23 cellular contexts compared by ENCODE assay signal in the genomic region with DNA sequence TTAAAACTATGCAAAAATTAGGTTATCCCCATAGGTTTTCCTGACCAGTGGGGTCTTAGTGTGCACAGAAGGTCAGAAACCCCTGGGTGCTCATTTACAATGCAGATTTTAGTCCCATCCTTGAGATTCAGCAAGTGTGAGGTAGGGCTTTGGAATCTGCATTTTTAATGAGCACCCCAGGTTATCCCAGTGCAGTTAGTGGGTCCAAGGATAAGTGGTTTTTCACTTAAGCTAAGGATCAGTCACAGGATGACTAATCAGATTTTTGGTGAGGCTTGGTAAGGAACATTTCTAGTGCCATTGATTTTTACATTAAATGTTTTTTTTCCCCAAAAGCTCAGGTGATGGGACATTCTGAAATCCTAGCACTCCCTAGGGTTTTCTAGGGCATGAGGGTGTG.
"Had no signal": no experiment of that assay in that cellular context is flagged by ENCODE, and none has a peak within 500 bp of the region (broad histone marks: within the 10 kb centered on the region; RNA-seq: fewer than 3 reads in every experiment).

No MANE protein-coding gene starts in this region.

- DNase-seq: activated CD4-positive, alpha-beta T cell treated with anti-CD3 and anti-CD28 coated beads for 36 hours; activated CD4-positive, alpha-beta T cell treated with anti-CD3 and anti-CD28 coated beads, Interleukin-2, amount 50 U/mL, for 4 hours; activated effector memory CD4-positive, alpha-beta T cell treated with Interleukin-2 at 50 U/mL for 16 hours; activated naive CD4-positive, alpha-beta T cell treated with anti-CD3 and anti-CD28 coated beads for 36 hours; activated naive CD8-positive, alpha-beta T cell treated with anti-CD3 and anti-CD28 coated beads, Interleukin-2, amount 50 U/mL, for 24 hours; activated T-cell treated with anti-CD3 and anti-CD28 coated beads, Interleukin-2, amount 50 U/mL, for 48 hours; heart left ventricle; immature natural killer cell; lower lobe of right lung; naive thymus-derived CD4-positive, alpha-beta T cell; occipital lobe; posterior cingulate gyrus; small intestine; stimulated activated CD4-positive, alpha-beta T cell treated with anti-CD3 and anti-CD28 coated beads, Interleukin-2, amount 100 ng/mL, for 24 hours; stomach; transverse colon had no signal

- FAIRE-seq: small intestine, TTC549, urothelium cell line had no signal

- H3K36me3 ChIP-seq: cardiac muscle cell, heart left ventricle, lower lobe of right lung, stomach, transverse colon had no signal

- H3K4me3 ChIP-seq: cardiac muscle cell, heart left ventricle, lower lobe of right lung, stomach, transverse colon had no signal

- H3K27ac ChIP-seq: cardiac muscle cell, epithelial cell of prostate, heart left ventricle, lower lobe of right lung, stomach, transverse colon had no signal

- ATAC-seq: activated CD4-positive, alpha-beta T cell treated with anti-CD3 and anti-CD28 coated beads for 36 hours; activated naive CD8-positive, alpha-beta T cell treated with anti-CD3 and anti-CD28 coated beads, Interleukin-2, amount 50 U/mL, for 24 hours; heart left ventricle; left lobe of liver; lower lobe of right lung; naive thymus-derived CD4-positive, alpha-beta T cell; sciatic nerve; stimulated activated effector memory CD8-positive, alpha-beta T cell treated with anti-CD3 and anti-CD28 coated beads, Interleukin-12 subunit alpha, Interleukin-12 subunit beta, amount 100 ng/mL, for 72 hours had no signal

- H3K9me3 ChIP-seq: heart left ventricle, lower lobe of right lung, stomach, transverse colon had no signal

- H3K27me3 ChIP-seq: cardiac muscle cell, heart left ventricle, stomach, transverse colon had no signal
